27 cellular contexts compared by ENCODE assay signal in genomic region chr2:223937535-223937934, GRCh38. TPM values are rescaled to one million over a fixed set of nuclear protein-coding genes. Genes with fewer than 3 reads are reported as not detected.
DNase-seq lines count a peak whose midpoint lies in the region; ATAC-seq and TF ChIP-seq lines count a peak whose summit lies in the region.
"Had no signal": no experiment of that assay in that cellular context is flagged by ENCODE, and none has a peak within 500 bp of the region (broad histone marks: within the 10 kb centered on the region; RNA-seq: fewer than 3 reads in every experiment).

No MANE protein-coding gene starts in this region.

- no peaks in the 10 kb centered on the region for H3K9me2 ChIP-seq in MM.1S (replicated peaks; ENCODE audit: insufficient read depth, low read length)

- no peaks in the 10 kb centered on the region for H3K23me2 ChIP-seq in H9 (ENCODE audit: insufficient read length, low read depth, low read length, poor library complexity, severe bottlenecking)

- H3K36me3 ChIP-seq in left lung: no peaks in the 10 kb centered on the region
- H3K36me3 ChIP-seq in MM.1S (replicated peaks; ENCODE audit: insufficient read depth, low read length): no peaks in the 10 kb centered on the region
- H3K36me3 ChIP-seq: sigmoid colon, thyroid gland had no signal

- H3F3A ChIP-seq in MM.1S (ENCODE audit: insufficient read depth, low read length): no peaks in the 10 kb centered on the region

- no peak overlapping the region for H2BK15ac ChIP-seq in H9 (ENCODE audit: low read depth, low read length)

- H3K4me3 ChIP-seq in left lung (no peak overlapping the region), MM.1S (ENCODE audit: low read length) (no peak overlapping the region)
- H3K4me3 ChIP-seq: sigmoid colon, thyroid gland had no signal

- H3K27me3 ChIP-seq in H9 (ENCODE audit: insufficient read depth, low read length): no peaks in the 10 kb centered on the region
- no peaks in the 10 kb centered on the region for H3K27me3 ChIP-seq in left lung
- no peaks in the 10 kb centered on the region for H3K27me3 ChIP-seq in MM.1S (replicated peaks; ENCODE audit: insufficient read depth, low read length)
- H3K27me3 ChIP-seq: sigmoid colon, thyroid gland had no signal

- H3K27ac ChIP-seq in H9 (ENCODE audit: insufficient read length, low read depth, low read length): peak overlapping the region; percentile 37
- peak overlapping the region in 1 of 2 donors; percentile 13 for H3K27ac ChIP-seq in left lung
- H3K27ac ChIP-seq in MM.1S (ENCODE audit: low read length): no peak overlapping the region
- H3K27ac ChIP-seq: sigmoid colon, thyroid gland had no signal

- intact Hi-C loops in activated T-helper 2 cell treated with anti-CD3 and anti-CD28 coated beads, Interferon-gamma antibody, Interleukin-2, Interleukin-4, amounts not matched to agents 10 μg/mL and 5 μg/mL and 100 μg/mL, durations not matched to agents 14 hours and 24 hours and 36 hours (cut with micrococcal nuclease): no loop called here
- intact Hi-C loops in left lung (cut with DNase I): no loop called here

- H3K79me2 ChIP-seq in H9 (ENCODE audit: insufficient read depth, low read length) (peaks cover 46% of the 10 kb centered on the region; the same call in 1 of the 2 replicates), MM.1S (ENCODE audit: low read length) (peaks cover 69% of the 10 kb centered on the region)

- H3K4ac ChIP-seq in H9 (ENCODE audit: low read depth, low read length): no peak overlapping the region

- TF ChIP-seq CTCF in H9 (conservative IDR thresholded peaks at IDR 0.05) (no peak), osteocyte (IDR thresholded peaks at IDR 0.05) (no peak), left lung (IDR thresholded peaks at IDR 0.05) (no peak), MM.1S (IDR thresholded peaks at IDR 0.05; ENCODE audit: low read length) (no peak)

- H3K4me1 ChIP-seq in H9 (ENCODE audit: insufficient read depth, low read length) (peaks cover 29% of the 10 kb centered on the region), left lung (peaks cover 11 to 83% of the 10 kb centered on the region in 2 donors), MM.1S (ENCODE audit: low read length) (no peaks in the 10 kb centered on the region)

- no peak overlapping the region for H2BK120ac ChIP-seq in H9 (ENCODE audit: low read depth, low read length, poor library complexity, severe bottlenecking)

- no peak overlapping the region for H2BK5ac ChIP-seq in H9 (ENCODE audit: insufficient read length, low read length)

- no peak overlapping the region for H3T11ph ChIP-seq in H9 (ENCODE audit: low read length)

- H2BK12ac ChIP-seq in H9 (ENCODE audit: insufficient read length, low read depth, low read length): no peak overlapping the region

- no peak overlapping the region for H2BK20ac ChIP-seq in H9 (ENCODE audit: low read depth, low read length, poor library complexity, severe bottlenecking)

- H3K9ac ChIP-seq in H9 (ENCODE audit: extremely low read depth, insufficient read length, low read length) (no peak overlapping the region), MM.1S (ENCODE audit: low read length) (no peak overlapping the region)

- H2AK5ac ChIP-seq in H9 (ENCODE audit: insufficient read length, low read length): no peak overlapping the region

- H3K18ac ChIP-seq in H9 (ENCODE audit: insufficient read length, low read depth, low read length): no peak overlapping the region

- peaks cover 78% of the 10 kb centered on the region for H3K4me1 Mint-ChIP-seq in activated T-cell treated with anti-CD3 and anti-CD28 coated beads, Interleukin-2, amount 50 U/mL, for 24 hours (ENCODE audit: low read depth)
- H3K4me1 Mint-ChIP-seq in H9 (peaks cover 55 to 63% of the 10 kb centered on the region in 2 experiments), osteocyte (ENCODE audit: unreplicated experiment) (peaks cover 70% of the 10 kb centered on the region)
- H3K4me1 Mint-ChIP-seq in activated T-helper 2 cell treated with anti-CD3 and anti-CD28 coated beads, Interferon-gamma antibody, Interleukin-2, Interleukin-4, amounts not matched to agents 10 μg/mL and 5 μg/mL and 100 μg/mL, durations not matched to agents 14 hours and 24 hours and 36 hours (ENCODE audit: low read depth): peaks cover 68% of the 10 kb centered on the region

- ATAC-seq in left lung: no peak
- ATAC-seq: left colon, natural killer cell, Right ventricle myocardium inferior had no signal

- no peak overlapping the region for H3K14ac ChIP-seq in H9 (ENCODE audit: insufficient read depth, low read length)

- peaks cover 14% of the 10 kb centered on the region for H3K9me3 Mint-ChIP-seq in activated T-cell treated with anti-CD3 and anti-CD28 coated beads, Interleukin-2, amount 50 U/mL, for 24 hours
- H3K9me3 Mint-ChIP-seq in H9: no peaks in the 10 kb centered on the region
- H3K9me3 Mint-ChIP-seq in activated T-helper 2 cell treated with anti-CD3 and anti-CD28 coated beads, Interferon-gamma antibody, Interleukin-2, Interleukin-4, amounts not matched to agents 10 μg/mL and 5 μg/mL and 100 μg/mL, durations not matched to agents 14 hours and 24 hours and 36 hours: peaks cover 16% of the 10 kb centered on the region
- no peaks in the 10 kb centered on the region for H3K9me3 Mint-ChIP-seq in osteocyte (ENCODE audit: unreplicated experiment)
- H3K9me3 Mint-ChIP-seq: CD8-positive, alpha-beta memory T cell; mesothelial cell of epicardium; natural killer cell had no signal

- peaks cover 10% of the 10 kb centered on the region for H3K79me1 ChIP-seq in H9 (ENCODE audit: insufficient read depth, low read depth, low read length, poor library complexity, severe bottlenecking)

- peak overlapping the region; percentile 35 for H3K4me2 ChIP-seq in H9 (ENCODE audit: insufficient read depth, insufficient read length, low read length)
- H3K4me2 ChIP-seq in MM.1S (ENCODE audit: low read depth, low read length): no peak overlapping the region

- H4K5ac ChIP-seq in H9 (ENCODE audit: insufficient read length, low read depth, low read length): no peak overlapping the region

- DNase-seq in activated T-cell treated with anti-CD3 and anti-CD28 coated beads, Interleukin-2, amount 50 U/mL, for 24 hours: no peak
- no peak for DNase-seq in activated T-cell treated with anti-CD3 and anti-CD28 coated beads for 4 hours
- DNase-seq in H9: no peak
- DNase-seq in activated T-helper 2 cell treated with anti-CD3 and anti-CD28 coated beads, Interferon-gamma antibody, Interleukin-2, Interleukin-4, amounts not matched to agents 10 μg/mL and 5 μg/mL and 100 μg/mL, durations not matched to agents 14 hours and 24 hours and 36 hours (ENCODE audit: low spot score): no peak
- no peak for DNase-seq in osteocyte (ENCODE audit: extremely low spot score, unreplicated experiment)
- no peak for DNase-seq in left lung
- no peak for DNase-seq in MM.1S
- no peak for DNase-seq in activated CD4-positive, CD25-positive, alpha-beta regulatory T cell treated with anti-CD3 and anti-CD28 coated beads, Interleukin-2, amount 50 U/mL, for 72 hours
- DNase-seq: activated CD8-positive, alpha-beta memory T cell treated with anti-CD3 and anti-CD28 coated beads, Interleukin-2, amount 50 U/mL, for 4 hours; activated naive CD4-positive, alpha-beta T cell treated with anti-CD3 and anti-CD28 coated beads, Interleukin-2, amount 50 U/mL, for 16 hours; CD8-positive, alpha-beta memory T cell; cerebellar nuclear complex; DMS53; effector CD4-positive, alpha-beta T cell; KG1; left colon; MV-4-11; natural killer cell; NCI-H2029; NCI-H226; NCI-H774; sigmoid colon; T-cell; thyroid gland had no signal

- H3K9me3 ChIP-seq in H9 (ENCODE audit: control insufficient read depth, low read depth, low read length) (no peaks in the 10 kb centered on the region), left lung (no peaks in the 10 kb centered on the region), MM.1S (replicated peaks; ENCODE audit: insufficient read depth, low read length) (no peaks in the 10 kb centered on the region)
- H3K9me3 ChIP-seq: sigmoid colon, thyroid gland had no signal

- no peaks in the 10 kb centered on the region for H3K27me3 Mint-ChIP-seq in activated T-cell treated with anti-CD3 and anti-CD28 coated beads, Interleukin-2, amount 50 U/mL, for 24 hours
- H3K27me3 Mint-ChIP-seq in H9 (ENCODE audit: low read depth) (no peaks in the 10 kb centered on the region), osteocyte (ENCODE audit: unreplicated experiment) (no peaks in the 10 kb centered on the region)
- no peaks in the 10 kb centered on the region for H3K27me3 Mint-ChIP-seq in activated T-helper 2 cell treated with anti-CD3 and anti-CD28 coated beads, Interferon-gamma antibody, Interleukin-2, Interleukin-4, amounts not matched to agents 10 μg/mL and 5 μg/mL and 100 μg/mL, durations not matched to agents 14 hours and 24 hours and 36 hours (ENCODE audit: low read depth)
- H3K27me3 Mint-ChIP-seq: CD8-positive, alpha-beta memory T cell; T-cell had no signal

- no peak overlapping the region for H3K23ac ChIP-seq in H9 (ENCODE audit: insufficient read length, low read depth, low read length)

- H3K4me3 Mint-ChIP-seq in activated T-cell treated with anti-CD3 and anti-CD28 coated beads, Interleukin-2, amount 50 U/mL, for 24 hours: no peak overlapping the region
- H3K4me3 Mint-ChIP-seq in H9 (peak overlapping the region; percentile 19 to 59; a peak in 4 of 5 replicates), osteocyte (ENCODE audit: unreplicated experiment) (peak overlapping the region; percentile 6)
- H3K4me3 Mint-ChIP-seq in activated T-helper 2 cell treated with anti-CD3 and anti-CD28 coated beads, Interferon-gamma antibody, Interleukin-2, Interleukin-4, amounts not matched to agents 10 μg/mL and 5 μg/mL and 100 μg/mL, durations not matched to agents 14 hours and 24 hours and 36 hours (ENCODE audit: low read depth): peak overlapping the region; percentile 39
- H3K4me3 Mint-ChIP-seq: mesothelial cell of epicardium; natural killer cell; stimulated activated effector memory CD8-positive, alpha-beta T cell treated with anti-CD3 and anti-CD28 coated beads, Interleukin-12 subunit alpha, Interleukin-12 subunit beta, amount 100 ng/mL, for 72 hours; T-cell had no signal

- peaks cover 32% of the 10 kb centered on the region for H3K36me3 Mint-ChIP-seq in activated T-cell treated with anti-CD3 and anti-CD28 coated beads, Interleukin-2, amount 50 U/mL, for 24 hours (ENCODE audit: low read depth)
- H3K36me3 Mint-ChIP-seq in H9 (ENCODE audit: insufficient read depth in 1 of 3, low read depth in 3 of 3): peaks cover 8 to 15% (median 8%) of the 10 kb centered on the region in 3 experiments; a peak in 6 of 7 replicates
- peaks cover 33% of the 10 kb centered on the region for H3K36me3 Mint-ChIP-seq in activated T-helper 2 cell treated with anti-CD3 and anti-CD28 coated beads, Interferon-gamma antibody, Interleukin-2, Interleukin-4, amounts not matched to agents 10 μg/mL and 5 μg/mL and 100 μg/mL, durations not matched to agents 14 hours and 24 hours and 36 hours (ENCODE audit: low read depth)
- peaks cover 6% of the 10 kb centered on the region for H3K36me3 Mint-ChIP-seq in osteocyte (ENCODE audit: unreplicated experiment)
- H3K36me3 Mint-ChIP-seq: natural killer cell had no signal

- H4K8ac ChIP-seq in H9 (replicated peaks; ENCODE audit: insufficient read length, low read depth, low read length): no peak overlapping the region

- H2AFZ ChIP-seq in H9 (ENCODE audit: low read length): no peak overlapping the region
- H2AFZ ChIP-seq in MM.1S (ENCODE audit: low read length): no peak overlapping the region

- no peak overlapping the region for H4K91ac ChIP-seq in H9 (ENCODE audit: insufficient read length, low read depth, low read length)

- no peaks in the 10 kb centered on the region for H4K20me1 ChIP-seq in H9 (ENCODE audit: control insufficient read depth, insufficient read depth, insufficient read length)
- H4K20me1 ChIP-seq in MM.1S (ENCODE audit: insufficient read depth, low read length): no peaks in the 10 kb centered on the region

- WGBS in H9 (ENCODE audit: extremely low coverage, insufficient read length, low lambda C conversion rate): no CpG with 5 or more reads among the region's 1 CpG

- H3K27ac Mint-ChIP-seq in activated T-cell treated with anti-CD3 and anti-CD28 coated beads, Interleukin-2, amount 50 U/mL, for 24 hours: peak overlapping the region; percentile 40
- H3K27ac Mint-ChIP-seq in H9: peak overlapping the region; percentile 47 to 97 (median 69); a peak in 3 of 7 replicates
- H3K27ac Mint-ChIP-seq in activated T-helper 2 cell treated with anti-CD3 and anti-CD28 coated beads, Interferon-gamma antibody, Interleukin-2, Interleukin-4, amounts not matched to agents 10 μg/mL and 5 μg/mL and 100 μg/mL, durations not matched to agents 14 hours and 24 hours and 36 hours: peak overlapping the region; percentile 60
- peak overlapping the region; percentile 41 for H3K27ac Mint-ChIP-seq in osteocyte (ENCODE audit: unreplicated experiment)
- H3K27ac Mint-ChIP-seq: CD8-positive, alpha-beta memory T cell; mesothelial cell of epicardium; stimulated activated effector memory CD8-positive, alpha-beta T cell treated with anti-CD3 and anti-CD28 coated beads, Interleukin-12 subunit alpha, Interleukin-12 subunit beta, amount 100 ng/mL, for 72 hours had no signal

- H3K56ac ChIP-seq in H9 (ENCODE audit: insufficient read length, low read depth, low read length): no peak overlapping the region

RNA-seq across cellular contexts. Expression of gene WDFY1, which starts 7.6 kb away (rescaled TPM):
- 54.1 and 55.7 TPM in 2 replicates for total RNA-seq in H9 (2021)
- 22.2 and 23.3 TPM in 2 replicates for total RNA-seq in activated T-helper 2 cell treated with anti-CD3 and anti-CD28 coated beads, Interferon-gamma antibody, Interleukin-2, Interleukin-4, amounts not matched to agents 10 μg/mL and 5 μg/mL and 100 μg/mL, durations not matched to agents 14 hours and 24 hours and 36 hours
- total RNA-seq in osteocyte: 61.9 and 68.9 TPM in 2 replicates
- 10 to 100 TPM; 45.5 to 46.3 TPM for total RNA-seq in left lung

RNA-seq across cellular contexts. Expression of gene MRPL44, which starts 19.7 kb away (rescaled TPM):
- total RNA-seq in H9 (2021) (46.1 and 47.8 TPM in 2 replicates), osteocyte (22.7 and 24.8 TPM in 2 replicates), left lung (10 to 100 TPM; 23.1 to 24.3 TPM)
- total RNA-seq in activated T-helper 2 cell treated with anti-CD3 and anti-CD28 coated beads, Interferon-gamma antibody, Interleukin-2, Interleukin-4, amounts not matched to agents 10 μg/mL and 5 μg/mL and 100 μg/mL, durations not matched to agents 14 hours and 24 hours and 36 hours: 33.6 and 34.3 TPM in 2 replicates
